ENCODE assay signal across 1 cellular context in genomic region chr14:36626150-36626549, GRCh38.
TF ChIP-seq lines count a peak whose summit lies in the region.

No MANE protein-coding gene starts in this region.

TF ChIP-seq in HepG2, 621 proteins besides CTCF, POLR2A, EP300 and RAD21:
- TF ChIP-seq REST (IDR thresholded peaks at IDR 0.05; ENCODE audit: borderline replicate concordance in 1 of 2, low read depth in 1 of 2, low read length in 2 of 2) (no peak), ZNF414 (CRISPR knock-in tag; IDR thresholded peaks at IDR 0.05) (no peak), ZSCAN22 (CRISPR knock-in tag; IDR thresholded peaks at IDR 0.05) (no peak)
